In the genomic region with DNA sequence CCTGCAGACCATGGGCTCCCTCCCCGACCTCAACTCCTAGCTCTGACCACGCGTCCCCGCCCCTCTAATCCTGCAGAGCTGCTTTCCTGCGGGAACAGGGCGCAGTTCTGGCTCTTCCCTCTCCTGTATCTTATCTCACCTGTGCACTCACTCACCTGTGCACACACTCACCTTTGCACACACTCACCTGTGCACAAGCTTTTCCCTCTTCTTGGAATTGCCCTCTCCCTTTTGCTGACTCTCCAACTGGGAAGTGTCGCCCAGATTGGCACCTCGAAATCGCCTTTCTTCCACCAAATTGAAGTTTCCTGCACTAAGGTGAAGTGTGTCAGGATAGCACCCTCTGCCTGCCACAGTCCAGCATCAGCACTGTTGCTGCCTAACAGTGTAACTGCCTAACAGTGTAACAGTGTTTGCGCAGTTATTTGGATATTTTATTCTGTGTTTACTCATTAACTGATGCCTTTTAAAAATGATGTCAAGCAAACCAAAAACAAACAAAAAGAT, we compare ENCODE assay signal across 8 cellular contexts. TPM values are rescaled to one million over a fixed set of nuclear protein-coding genes. Genes with fewer than 3 reads are reported as not detected.
DNase-seq lines count a peak whose midpoint lies in the region; ATAC-seq and TF ChIP-seq lines count a peak whose summit lies in the region.

No MANE protein-coding gene starts in this region.

- H3K27me3 Mint-ChIP-seq in stimulated activated memory B cell treated with anti-CD40 and anti-IgM and Interleukin-4, amounts not matched to agents 10 μg/mL and 1 μg/mL and 100 μg/mL, for 72 hours: no peaks in the 10 kb centered on the region

- H3K4me1 ChIP-seq in HUES48 (ENCODE audit: control insufficient read depth, insufficient read depth, low read length) (no peaks in the 10 kb centered on the region), breast epithelium (no peaks in the 10 kb centered on the region)

- peak overlapping the region; percentile 59 for H3K27ac Mint-ChIP-seq in stimulated activated memory B cell treated with anti-CD40 and anti-IgM and Interleukin-4, amounts not matched to agents 10 μg/mL and 1 μg/mL and 100 μg/mL, for 72 hours

- DNase-seq in EL (peak; percentile 50), SHP77 (lab: John Stamatoyannopoulos, UW) (peak; percentile 35 to 54), breast epithelium (ENCODE audit: low spot score in 2 of 2) (no peak), NCI-H1436 treated with DMSO at 0.1 percent for 48 hours (lab: John Stamatoyannopoulos, UW) (no peak)

- H3K27ac ChIP-seq in HUES48 (ENCODE audit: low read depth, low read length) (no peak overlapping the region), breast epithelium (peak overlapping the region; percentile 58 to 68), layer of hippocampus (ENCODE audit: low read depth, low read length) (peak overlapping the region; percentile 68)

- peak; percentile 41 for ATAC-seq in GM21367 (IDR thresholded peaks at IDR 0.05; ENCODE audit: unreplicated experiment)
- ATAC-seq in stimulated activated memory B cell treated with anti-CD40 and anti-IgM and Interleukin-4, amounts not matched to agents 10 μg/mL and 1 μg/mL and 100 μg/mL, for 72 hours: peak; percentile 63

- H3K4me3 Mint-ChIP-seq in stimulated activated memory B cell treated with anti-CD40 and anti-IgM and Interleukin-4, amounts not matched to agents 10 μg/mL and 1 μg/mL and 100 μg/mL, for 72 hours: peak overlapping the region; percentile 92

- peaks cover 14% of the 10 kb centered on the region for H3K36me3 Mint-ChIP-seq in stimulated activated memory B cell treated with anti-CD40 and anti-IgM and Interleukin-4, amounts not matched to agents 10 μg/mL and 1 μg/mL and 100 μg/mL, for 72 hours

- H3K9me3 ChIP-seq in HUES48 (ENCODE audit: control insufficient read depth, insufficient read depth, low read length) (no peaks in the 10 kb centered on the region), breast epithelium (no peaks in the 10 kb centered on the region)

- no peaks in the 10 kb centered on the region for H3K36me3 ChIP-seq in HUES48 (ENCODE audit: control insufficient read depth, insufficient read depth, low read length)
- no peaks in the 10 kb centered on the region for H3K36me3 ChIP-seq in breast epithelium

- no peak overlapping the region for H3K9ac ChIP-seq in HUES48 (ENCODE audit: low read depth, low read length)

- no peak for TF ChIP-seq POLR2A in breast epithelium (IDR thresholded peaks at IDR 0.05)

- H3K9me3 Mint-ChIP-seq in stimulated activated memory B cell treated with anti-CD40 and anti-IgM and Interleukin-4, amounts not matched to agents 10 μg/mL and 1 μg/mL and 100 μg/mL, for 72 hours: peaks cover 3% of the 10 kb centered on the region

- H3K4me3 ChIP-seq in HUES48 (ENCODE audit: low read depth, low read length) (peak overlapping the region; percentile 69), breast epithelium (peak overlapping the region; percentile 71 to 93 (median 84))

- H3K4me1 Mint-ChIP-seq in stimulated activated memory B cell treated with anti-CD40 and anti-IgM and Interleukin-4, amounts not matched to agents 10 μg/mL and 1 μg/mL and 100 μg/mL, for 72 hours: peaks cover 8% of the 10 kb centered on the region

- no peak for TF ChIP-seq CTCF in breast epithelium (IDR thresholded peaks at IDR 0.05)

- intact Hi-C loops in breast epithelium (cut with DNase I; ENCODE audit: low total_unique reads): no loop called here

- H3K27me3 ChIP-seq in HUES48 (ENCODE audit: control insufficient read depth, insufficient read depth, low read length) (peaks cover 45% of the 10 kb centered on the region), breast epithelium (no peaks in the 10 kb centered on the region), layer of hippocampus (ENCODE audit: control insufficient read depth, insufficient read depth, low read length) (no peaks in the 10 kb centered on the region)

RNA-seq across cellular contexts. Expression of a gene that starts 0.6 kb away (rescaled TPM):
- 1 to 10 TPM; 3.3 to 4.2 (median 4.0) TPM for total RNA-seq in breast epithelium

RNA-seq across cellular contexts. Expression of a gene that starts 11.3 kb away (rescaled TPM):
- total RNA-seq in breast epithelium: 1 to 10 TPM in 2 of 3 donors, under 1 TPM in 1; 0.33 to 4.8 (median 2.9) TPM

RNA-seq across cellular contexts. Expression of a gene that starts 50.9 kb away (rescaled TPM):
- 10 to 100 TPM; 10.8 to 17.1 (median 11.6) TPM for total RNA-seq in breast epithelium

Comparison
In these comparisons a context has a peak if more than half of its experiments do, and no peak if none do; other contexts are left out.
1. DNase-seq: peak in EL (single experiment) and SHP77 (2 of 2); none in breast epithelium (0 of 2) and NCI-H1436 treated with DMSO at 0.1 percent for 48 hours (single experiment).